Comparison of ENCODE assay signal across 21 cellular contexts in genomic region chr2:119691651-119692245, GRCh38. TPM values are rescaled to one million over a fixed set of nuclear protein-coding genes. Genes with fewer than 3 reads are reported as not detected.
A peak's percentile ranks its signal among the peaks of the same experiment; 100 is the strongest.
DNase-seq lines count a peak whose midpoint lies in the region; ATAC-seq, FAIRE-seq and TF ChIP-seq lines count a peak whose summit lies in the region.
"Had no signal": no experiment of that assay in that cellular context is flagged by ENCODE, and none has a peak within 500 bp of the region (broad histone marks: within the 10 kb centered on the region; RNA-seq: fewer than 3 reads in every experiment).

No MANE protein-coding gene starts in this region.

- TF ChIP-seq RAD21 in HepG2 (CRISPR knock-in tag; IDR thresholded peaks at IDR 0.05): no peak

- no TSS peak for BruUV-seq in HepG2 (replicated peaks; lab: Mats Ljungman, UMichigan)

- H3K9me3 Mint-ChIP-seq in endodermal cell: no peaks in the 10 kb centered on the region
- H3K9me3 Mint-ChIP-seq: CD8-positive, alpha-beta memory T cell had no signal

- H3K9ac ChIP-seq in HepG2 (ENCODE audit: insufficient read depth, low read depth, low read length) (no peak overlapping the region), endodermal cell (ENCODE audit: extremely low read depth, low read length, poor library complexity, severe bottlenecking) (no peak overlapping the region)

- peak; percentile 31 for ATAC-seq in HepG2
- no peak for ATAC-seq in right lobe of liver
- ATAC-seq in aorta (ENCODE audit: low FRiP score): no peak

- H3K36me3 Mint-ChIP-seq in endodermal cell (ENCODE audit: low read depth): peaks cover 20% of the 10 kb centered on the region

- no peak overlapping the region for H3K4me3 ChIP-seq in HepG2 (replicated peaks in 1 of 3; ENCODE audit: insufficient read depth in 1 of 3, low read depth in 2 of 3, low read length in 3 of 3)
- H3K4me3 ChIP-seq in right lobe of liver: no peak overlapping the region
- H3K4me3 ChIP-seq in endodermal cell (ENCODE audit: low read length): no peak overlapping the region
- H3K4me3 ChIP-seq in aorta (ENCODE audit: low read length in 2 of 2): no peak overlapping the region
- H3K4me3 ChIP-seq: SJSA1 had no signal

- H2AFZ ChIP-seq in HepG2 (ENCODE audit: low read length): no peak overlapping the region

- TF ChIP-seq CTCF in HepG2 (CRISPR knock-in tag; IDR thresholded peaks at IDR 0.05): no peak
- TF ChIP-seq CTCF in right lobe of liver (IDR thresholded peaks at IDR 0.05): no peak
- no peak for TF ChIP-seq CTCF in endodermal cell (conservative IDR thresholded peaks at IDR 0.05)

- H3K4me1 Mint-ChIP-seq in endodermal cell: peaks cover 10% of the 10 kb centered on the region

- no peak overlapping the region for H3K27ac Mint-ChIP-seq in endodermal cell

- H3K9me3 ChIP-seq in HepG2 (ENCODE audit: low read length): no peaks in the 10 kb centered on the region
- H3K9me3 ChIP-seq in right lobe of liver: no peaks in the 10 kb centered on the region
- no peaks in the 10 kb centered on the region for H3K9me3 ChIP-seq in endodermal cell (ENCODE audit: control insufficient read depth, low read length)
- no peaks in the 10 kb centered on the region for H3K9me3 ChIP-seq in aorta (ENCODE audit: control insufficient read depth, low read length)
- H3K9me3 ChIP-seq: SJSA1 had no signal

- POLR2A ChIA-PET in HepG2 (lab: Yijun Ruan, JAX): interaction anchor here (0.9 to 2.2 kb wide), 3 partner anchors 10 to 13 kb away, joined by 4 to 12 read pairs (median 6); partner anchors contain the start of gene TMEM177

- in situ Hi-C loops in HepG2 (cut with HindIII; ENCODE audit: extremely low pct_ligation_motif_present, low pct_unique_long_range_greater_than_20kb): no loop called here

- H3K27ac ChIP-seq in HepG2 (ENCODE audit: extremely low read length, insufficient read depth, low read length) (peak overlapping the region; percentile 13), right lobe of liver (no peak overlapping the region), endodermal cell (ENCODE audit: low read depth, low read length) (no peak overlapping the region), aorta (ENCODE audit: low read depth in 1 of 2, low read length in 2 of 2) (no peak overlapping the region)
- H3K27ac ChIP-seq: SJSA1 had no signal

- H3K4me1 ChIP-seq in HepG2 (ENCODE audit: insufficient read depth, low read length) (peaks cover 58% of the 10 kb centered on the region), right lobe of liver (peaks cover 0 to 11% (median 0%) of the 10 kb centered on the region in 4 donors), endodermal cell (ENCODE audit: control insufficient read depth, insufficient read depth, low read length) (peaks cover 4% of the 10 kb centered on the region), aorta (ENCODE audit: control insufficient read depth in 1 of 2, insufficient read depth in 2 of 2, low read length in 2 of 2) (no peaks in the 10 kb centered on the region)

- peak overlapping the region; percentile 27 for H3K4me2 ChIP-seq in HepG2 (ENCODE audit: low read depth, low read length)

- no peak for FAIRE-seq in HepG2 (lab: Jason Lieb, UNC)
- FAIRE-seq: GM12892, H54 had no signal

- H3K36me3 ChIP-seq in HepG2 (replicated peaks in 1 of 2; ENCODE audit: control insufficient read depth in 1 of 2, insufficient read depth in 2 of 2, low read length in 2 of 2) (peaks cover 1 to 14% of the 10 kb centered on the region in 2 experiments; a peak in 3 of 5 replicates), right lobe of liver (peaks cover 0 to 21% (median 9%) of the 10 kb centered on the region in 4 donors), endodermal cell (ENCODE audit: control insufficient read depth, insufficient read depth, low read length) (peaks cover 5% of the 10 kb centered on the region), aorta (ENCODE audit: control insufficient read depth in 1 of 2, insufficient read depth in 2 of 2, low read length in 1 of 2) (no peaks in the 10 kb centered on the region)
- H3K36me3 ChIP-seq: SJSA1 had no signal

- CTCF ChIA-PET in HepG2 (lab: Yijun Ruan, JAX; ENCODE audit: low intra/inter-chr PET ratio, low total read pairs): no interaction called here

- intact Hi-C loops in HepG2 (cut with micrococcal nuclease; ENCODE audit: unreplicated experiment): no loop called here
- intact Hi-C loops in right lobe of liver (cut with DNase I): no loop called here
- intact Hi-C loops in aorta (cut with DNase I): no loop called here

- no peaks in the 10 kb centered on the region for H3K27me3 ChIP-seq in HepG2 (ENCODE audit: control insufficient read depth in 1 of 2, insufficient read depth in 2 of 2, low read length in 2 of 2)
- no peaks in the 10 kb centered on the region for H3K27me3 ChIP-seq in right lobe of liver
- H3K27me3 ChIP-seq in endodermal cell (ENCODE audit: control insufficient read depth, insufficient read depth, low read length, poor library complexity, severe bottlenecking): no peaks in the 10 kb centered on the region
- no peaks in the 10 kb centered on the region for H3K27me3 ChIP-seq in aorta (ENCODE audit: control insufficient read depth in 1 of 2, insufficient read depth in 2 of 2, low read length in 1 of 2)
- H3K27me3 ChIP-seq: SJSA1 had no signal

- WGBS in HepG2 (ENCODE audit: low lambda C conversion rate): 29% methylated on average over 10 of the region's 12 CpGs
- 78% methylated on average over 3 of the region's 12 CpGs for WGBS in right lobe of liver (ENCODE audit: insufficient coverage, low coverage, low lambda C conversion rate, missing lambda C conversion rate)
- 91 to 93% methylated on average over 6 to 12 of the region's 12 CpGs for WGBS in endodermal cell (ENCODE audit: insufficient coverage in 1 of 2, insufficient read length in 1 of 2), 2 experiments
- WGBS in aorta, 2 donors: 84 to 88% methylated on average over 12 of the region's 12 CpGs

- TF ChIP-seq POLR2A in HepG2 (IDR thresholded peaks at IDR 0.05; ENCODE audit: insufficient read depth in 1 of 2, low read depth in 2 of 2, low read length in 2 of 2): peak in 1 of 2 experiments; percentile 44; a peak in 2 of 4 replicates
- no peak for TF ChIP-seq POLR2A in right lobe of liver (IDR thresholded peaks at IDR 0.05)

- no peaks in the 10 kb centered on the region for H3K27me3 Mint-ChIP-seq in endodermal cell (ENCODE audit: insufficient read depth)

- peak; percentile 25 for DNase-seq in HepG2 (ENCODE audit: low spot score)
- DNase-seq in right lobe of liver: no peak
- DNase-seq in NCI-H82 (lab: John Stamatoyannopoulos, UW): peak; percentile 79
- DNase-seq in endodermal cell: peak; percentile 39
- DNase-seq in NCI-H774 (lab: John Stamatoyannopoulos, UW): no peak
- DNase-seq in aorta: no peak
- no peak for DNase-seq in T-helper 1 cell
- DNase-seq: CD8-positive, alpha-beta memory T cell; DMS153; DND-41; Karpas-422; NCI-H1092 treated with DMSO at 0.1 percent for 48 hours; NCI-H1436 treated with DMSO at 0.1 percent for 48 hours; NCI-H2029; NCI-H2227 treated with DMSO at 0.1 percent for 48 hours; NCI-H510A treated with DMSO at 0.1 percent for 48 hours; Right ventricle myocardium superior; RPMI8226 had no signal

- no peaks in the 10 kb centered on the region for H4K20me1 ChIP-seq in HepG2 (ENCODE audit: insufficient read depth, low read length)

- no peak overlapping the region for H3K4me3 Mint-ChIP-seq in endodermal cell
- H3K4me3 Mint-ChIP-seq: CD8-positive, alpha-beta memory T cell had no signal

- H3K79me2 ChIP-seq in HepG2 (ENCODE audit: insufficient read depth, low read length): no peaks in the 10 kb centered on the region

- TF ChIP-seq EP300 in HepG2 (IDR thresholded peaks at IDR 0.05; ENCODE audit: low read depth in 2 of 2, low read length in 2 of 2) (no peak), HepG2 (CRISPR knock-in tag; IDR thresholded peaks at IDR 0.05; ENCODE audit: borderline replicate concordance) (no peak)

TF ChIP-seq in HepG2, 621 proteins besides CTCF, POLR2A, EP300 and RAD21 (continues in another document):
- TF ChIP-seq CEBPB (IDR thresholded peaks at IDR 0.05; ENCODE audit: borderline replicate concordance, low read depth, low read length): no peak

RNA-seq across cellular contexts. Expression of gene TMEM177, which starts 12.7 kb away (rescaled TPM):
- 44.7 and 47.9 TPM in 2 replicates for total RNA-seq in HepG2 (2016; rRNA removed; fragmentation: Illumina TruSeq; extraction: Trizol)
- total RNA-seq in HepG2 (2016; cell fraction: cytosol; rRNA removed; fragmentation: Illumina TruSeq; extraction: Trizol; ENCODE audit: low read depth): 15.4 and 16.3 TPM in 2 replicates
- total RNA-seq in HepG2 (2016; cell fraction: insoluble cytoplasmic fraction; rRNA removed; fragmentation: Illumina TruSeq; extraction: Trizol): 47.5 and 49.2 TPM in 2 replicates
- 27.3 and 32.1 TPM in 2 replicates for total RNA-seq in HepG2 (2016; cell fraction: membrane; rRNA removed; fragmentation: Illumina TruSeq; extraction: Trizol)
- 26.1 and 27.7 TPM in 2 replicates for total RNA-seq in HepG2 (2016; cell fraction: nucleus; rRNA removed; fragmentation: Illumina TruSeq; extraction: Trizol)
- 34.7 and 46.6 TPM in 2 replicates for polyA plus RNA-seq in HepG2 (2011; rRNA removed)
- 34.2 and 43.3 TPM in 2 replicates for polyA plus RNA-seq in HepG2 (2011; cell fraction: cytosol; rRNA removed)
- polyA plus RNA-seq in HepG2 (2011; cell fraction: nucleus; rRNA removed): 46.4 and 51.6 TPM in 2 replicates
- polyA plus RNA-seq in HepG2 (2012): 20.5 and 32.1 TPM in 2 replicates
- polyA plus RNA-seq in HepG2 (2016; cell fraction: cytosol; fragmentation: Illumina TruSeq; extraction: Trizol; ENCODE audit: low read depth): 12.8 and 13.4 TPM in 2 replicates
- polyA plus RNA-seq in HepG2 (2016; cell fraction: insoluble cytoplasmic fraction; fragmentation: Illumina TruSeq; extraction: Trizol; ENCODE audit: low read depth): 62.8 and 62.9 TPM in 2 replicates
- polyA plus RNA-seq in HepG2 (2016; cell fraction: membrane; fragmentation: Illumina TruSeq; extraction: Trizol; ENCODE audit: low read depth): 19.9 and 21.6 TPM in 2 replicates
- 41.1 and 43.7 TPM in 2 replicates for polyA plus RNA-seq in HepG2 (2016; cell fraction: nucleus; fragmentation: Illumina TruSeq; extraction: Trizol; ENCODE audit: insufficient read depth, low read depth)
- 22.7 and 58.5 TPM in 2 replicates for polyA minus RNA-seq in HepG2 (2011; rRNA and poly(A)+ RNA removed; ENCODE audit: low replicate concordance)
- polyA minus RNA-seq in HepG2 (2011; cell fraction: cytosol; rRNA and poly(A)+ RNA removed): 13.8 and 15.2 TPM in 2 replicates
- 49.2 and 53.5 TPM in 2 replicates for polyA minus RNA-seq in HepG2 (2011; cell fraction: nucleus; rRNA and poly(A)+ RNA removed)
- total RNA-seq in right lobe of liver: 10 to 100 TPM; 12.9 to 27.0 (median 17.9) TPM
- total RNA-seq in endodermal cell: 10 to 100 TPM; 26.8 to 28.6 TPM
- polyA plus RNA-seq in endodermal cell (2013, experiment 1 of 2): 22.7 TPM
- 18.5 TPM for polyA plus RNA-seq in endodermal cell (2013, experiment 2 of 2)
- 1 to 10 TPM; 5.8 to 6.0 TPM for total RNA-seq in aorta
- 1 to 10 TPM; 3.2 to 8.1 TPM for polyA plus RNA-seq in aorta

Comparison
In these comparisons a context has a peak if more than half of its experiments do, and no peak if none do; other contexts are left out.
1. DNase-seq: peak in HepG2 (single experiment), NCI-H82 (single experiment) and endodermal cell (single experiment); none in right lobe of liver (0 of 3), NCI-H774 (single experiment), aorta (0 of 2) and T-helper 1 cell (0 of 5).